8 cellular contexts compared by ENCODE assay signal in the genomic region with DNA sequence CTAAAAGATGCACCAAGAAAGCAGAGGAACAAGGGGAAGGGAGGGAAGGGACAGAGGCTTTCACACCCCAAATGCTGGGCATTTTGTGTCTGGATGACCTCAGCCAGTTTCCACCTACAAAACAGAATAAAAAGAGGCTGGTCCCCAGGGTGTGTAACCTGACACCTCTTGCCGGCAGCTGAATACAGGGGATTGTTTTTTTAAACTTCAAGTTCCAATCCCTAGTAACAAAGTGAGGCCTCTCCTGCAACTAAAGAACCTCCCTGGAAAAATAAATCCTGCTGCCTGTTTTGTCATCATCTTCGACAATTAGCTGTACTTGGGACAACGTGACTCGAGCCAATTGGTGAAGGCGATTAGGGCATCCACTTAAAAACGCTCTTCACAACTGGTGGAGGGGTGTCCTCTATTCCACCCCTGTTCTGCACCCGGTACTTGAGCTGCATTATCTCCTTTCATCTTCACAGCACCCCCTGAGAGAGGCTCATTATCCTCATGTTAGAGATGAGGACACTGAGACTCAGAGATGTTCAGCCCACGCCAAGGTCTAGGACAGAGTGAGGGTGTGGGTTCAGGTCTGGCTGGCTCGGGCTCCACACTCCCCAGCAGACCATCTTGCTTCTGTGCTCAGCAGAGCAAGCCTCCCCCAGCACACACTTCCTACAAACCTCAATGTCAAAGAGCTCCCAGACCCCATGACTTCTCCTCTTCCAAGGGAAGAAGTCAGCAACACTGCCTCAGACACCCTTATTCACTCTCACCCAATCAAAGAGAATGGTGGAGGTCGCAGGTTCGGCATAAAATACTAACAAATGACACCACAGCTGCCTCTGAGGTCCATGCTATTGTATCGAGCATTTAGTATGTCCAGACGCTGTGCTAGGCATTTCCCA. TPM values are rescaled to one million over a fixed set of nuclear protein-coding genes. Genes with fewer than 3 reads are reported as not detected.
A peak's percentile ranks its signal among the peaks of the same experiment; 100 is the strongest.
DNase-seq lines count a peak whose midpoint lies in the region; ATAC-seq lines count a peak whose summit lies in the region.

No MANE protein-coding gene starts in this region.

- WGBS in neuronal stem cell (ENCODE audit: extremely low coverage in 2 of 2, insufficient read length in 2 of 2, insufficient replicate concordance in 1 of 2), 2 donors = no CpG with 5 or more reads among the region's 13 CpGs

- H3K18ac ChIP-seq in neuronal stem cell (ENCODE audit: low read length) = peak overlapping the region; percentile 53

- peaks cover 0 to 78% (median 44%) of the 10 kb centered on the region in 11 experiments; a peak in 17 of 22 replicates for H4K20me1 ChIP-seq in BLaER1 treated with 17β-estradiol and CSF1 and Interleukin-3, amounts not matched to agents 10 nM and 100 nM

- no peak overlapping the region for H4K91ac ChIP-seq in neuronal stem cell (ENCODE audit: low read depth, low read length, poor library complexity)

- no peak overlapping the region for H3K4me3 ChIP-seq in BLaER1 treated with 17β-estradiol and CSF1 and Interleukin-3, amounts not matched to agents 10 nM and 100 nM
- H3K4me3 ChIP-seq in NT2/D1 (ENCODE audit: insufficient read length, low read depth) = peak overlapping the region; percentile 18
- H3K4me3 ChIP-seq in effector memory CD4-positive, alpha-beta T cell (ENCODE audit: insufficient read depth, low read depth, low read length, poor library complexity, severe bottlenecking) = peak overlapping the region; percentile 38
- H3K4me3 ChIP-seq in neuronal stem cell (ENCODE audit: low read length in 2 of 2) = peak overlapping the region in 1 of 2 donors; percentile 25

- H3K36me3 ChIP-seq in BLaER1 treated with 17β-estradiol and CSF1 and Interleukin-3, amounts not matched to agents 10 nM and 100 nM = peaks cover 6 to 61% (median 41%) of the 10 kb centered on the region in 11 experiments; a peak in 18 of 22 replicates
- peaks cover 23% of the 10 kb centered on the region for H3K36me3 ChIP-seq in NT2/D1 (ENCODE audit: insufficient read depth, insufficient read length, low read length)
- H3K36me3 ChIP-seq in effector memory CD4-positive, alpha-beta T cell (ENCODE audit: control insufficient read depth, insufficient read depth, low read length) = peaks cover 23% of the 10 kb centered on the region
- H3K36me3 ChIP-seq in neuronal stem cell (replicated peaks in 1 of 2; ENCODE audit: control insufficient read depth in 2 of 2, insufficient read depth in 2 of 2, low read length in 2 of 2) = no peaks in the 10 kb centered on the region

- no peaks in the 10 kb centered on the region for H3K9me3 ChIP-seq in BLaER1 treated with 17β-estradiol and CSF1 and Interleukin-3, amounts not matched to agents 10 nM and 100 nM (replicated peaks in 1 of 11)
- no peaks in the 10 kb centered on the region for H3K9me3 ChIP-seq in NT2/D1 (ENCODE audit: insufficient read depth, low read length)
- no peaks in the 10 kb centered on the region for H3K9me3 ChIP-seq in effector memory CD4-positive, alpha-beta T cell (ENCODE audit: control insufficient read depth, low read length)
- no peaks in the 10 kb centered on the region for H3K9me3 ChIP-seq in neuronal stem cell (replicated peaks in 1 of 2; ENCODE audit: control insufficient read depth in 2 of 2, insufficient read depth in 1 of 2, low read depth in 1 of 2, low read length in 2 of 2)

- peak overlapping the region in 6 of 11 experiments; percentile 1 to 39 (median 7); a peak in 4 of 22 replicates for H3K27ac ChIP-seq in BLaER1 treated with 17β-estradiol and CSF1 and Interleukin-3, amounts not matched to agents 10 nM and 100 nM
- peak overlapping the region; percentile 65 for H3K27ac ChIP-seq in effector memory CD4-positive, alpha-beta T cell (ENCODE audit: insufficient read depth, low read length, poor library complexity, severe bottlenecking)
- H3K27ac ChIP-seq in neuronal stem cell (replicated peaks; ENCODE audit: low read length) = peak overlapping the region; percentile 69

- ATAC-seq in HG02610 (IDR thresholded peaks at IDR 0.05; ENCODE audit: unreplicated experiment) (peak; percentile 6), GM19397 (IDR thresholded peaks at IDR 0.05; ENCODE audit: unreplicated experiment) (no peak), GM18867 (IDR thresholded peaks at IDR 0.05; ENCODE audit: unreplicated experiment) (no peak)

- peak overlapping the region; percentile 31 for H2BK12ac ChIP-seq in neuronal stem cell (ENCODE audit: low read length)

- peaks cover 75 to 95% (median 89%) of the 10 kb centered on the region in 10 experiments for H3K4me1 ChIP-seq in BLaER1 treated with 17β-estradiol and CSF1 and Interleukin-3, amounts not matched to agents 10 nM and 100 nM
- H3K4me1 ChIP-seq in NT2/D1 (ENCODE audit: insufficient read depth, insufficient read length) (peaks cover 39% of the 10 kb centered on the region), neuronal stem cell (ENCODE audit: control insufficient read depth in 2 of 2, insufficient read depth in 1 of 2, low read depth in 1 of 2, low read length in 2 of 2) (peaks cover 38 to 42% of the 10 kb centered on the region in 2 donors)
- H3K4me1 ChIP-seq in effector memory CD4-positive, alpha-beta T cell (ENCODE audit: control insufficient read depth, insufficient read depth, low read length, poor library complexity, severe bottlenecking) = peaks cover 78% of the 10 kb centered on the region

- no peak overlapping the region for H2BK120ac ChIP-seq in neuronal stem cell (ENCODE audit: low read depth, low read length)

- no peak overlapping the region for H3K4ac ChIP-seq in neuronal stem cell (ENCODE audit: low read length)

- no peak overlapping the region for H3K23ac ChIP-seq in neuronal stem cell (ENCODE audit: low read depth, low read length, poor library complexity)

- H3K4me2 ChIP-seq in BLaER1 treated with 17β-estradiol and CSF1 and Interleukin-3, amounts not matched to agents 10 nM and 100 nM = peak overlapping the region; percentile 38 to 78 (median 66)
- H3K4me2 ChIP-seq in neuronal stem cell (ENCODE audit: insufficient read depth, low read length, poor library complexity, severe bottlenecking) = peak overlapping the region; percentile 48

- no peak overlapping the region for H2BK5ac ChIP-seq in neuronal stem cell (ENCODE audit: low read length)

- no peak overlapping the region for H3K14ac ChIP-seq in neuronal stem cell (ENCODE audit: low read length)

- H2AFZ ChIP-seq in neuronal stem cell (ENCODE audit: low read length) = peak overlapping the region; percentile 51

- no peak overlapping the region for H2BK15ac ChIP-seq in neuronal stem cell (ENCODE audit: low read length)

- H4K8ac ChIP-seq in neuronal stem cell (ENCODE audit: low read depth, low read length) = no peak overlapping the region

- peak overlapping the region; percentile 56 for H2AK5ac ChIP-seq in neuronal stem cell (ENCODE audit: low read depth, low read length)

- H3K9ac ChIP-seq in BLaER1 treated with 17β-estradiol and CSF1 and Interleukin-3, amounts not matched to agents 10 nM and 100 nM = peak overlapping the region in 3 of 11 experiments; percentile 9 to 24 (median 10); a peak in 2 of 22 replicates
- H3K9ac ChIP-seq in NT2/D1 (ENCODE audit: insufficient read length, low read depth) (peak overlapping the region; percentile 62), neuronal stem cell (ENCODE audit: low read depth, low read length, poor library complexity) (no peak overlapping the region)

- no peaks in the 10 kb centered on the region for H3K79me1 ChIP-seq in neuronal stem cell (ENCODE audit: low read depth, low read length)

- no peaks in the 10 kb centered on the region for H3K27me3 ChIP-seq in BLaER1 treated with 17β-estradiol and CSF1 and Interleukin-3, amounts not matched to agents 10 nM and 100 nM
- no peaks in the 10 kb centered on the region for H3K27me3 ChIP-seq in NT2/D1 (ENCODE audit: insufficient read depth, insufficient read length)
- H3K27me3 ChIP-seq in effector memory CD4-positive, alpha-beta T cell (replicated peaks; ENCODE audit: control insufficient read depth, insufficient read depth, low read length, poor library complexity, severe bottlenecking) = no peaks in the 10 kb centered on the region
- H3K27me3 ChIP-seq in neuronal stem cell (ENCODE audit: control insufficient read depth in 3 of 3, insufficient read depth in 3 of 3, low read depth in 1 of 3, low read length in 3 of 3) = no peaks in the 10 kb centered on the region

- peak; percentile 89 for DNase-seq in NT2/D1 (ENCODE audit: low read depth, low spot score)
- no peak for DNase-seq in effector memory CD4-positive, alpha-beta T cell
- DNase-seq in neuronal stem cell (ENCODE audit: low spot score) = peak; percentile 65
- DNase-seq in HT-29 (ENCODE audit: low spot score) = no peak

RNA-seq across cellular contexts. Expression of a gene that starts 15.2 kb away (rescaled TPM):
- 6.8 TPM for polyA plus RNA-seq in neuronal stem cell (2013, experiment 1 of 2)
- polyA plus RNA-seq in neuronal stem cell (2013, experiment 2 of 2) = 7.0 TPM
- 2.9 and 3.7 TPM in 2 replicates for total RNA-seq in HT-29 (2014; rRNA removed; shearing (Covaris generic))

Comparison
In these comparisons a context has a peak if more than half of its experiments do, and no peak if none do; other contexts are left out.
1. H3K27ac ChIP-seq: peak in every context shown above with its lines; median percentile 69 in neuronal stem cell; 65 in effector memory CD4-positive, alpha-beta T cell; 7 in BLaER1 treated with 17β-estradiol and CSF1 and Interleukin-3, amounts not matched to agents 10 nM and 100 nM.
2. H3K4me3 ChIP-seq: peak in NT2/D1 (single experiment) and effector memory CD4-positive, alpha-beta T cell (single experiment); none in BLaER1 treated with 17β-estradiol and CSF1 and Interleukin-3, amounts not matched to agents 10 nM and 100 nM (0 of 10).
3. DNase-seq: peak in NT2/D1 (single experiment) and neuronal stem cell (single experiment); none in effector memory CD4-positive, alpha-beta T cell (0 of 3) and HT-29 (single experiment).